13 cellular contexts compared by ENCODE assay signal in genomic region chr2:1727101-1727771, GRCh38. TPM values are rescaled to one million over a fixed set of nuclear protein-coding genes. Genes with fewer than 3 reads are reported as not detected.
DNase-seq lines count a peak whose midpoint lies in the region; ATAC-seq and TF ChIP-seq lines count a peak whose summit lies in the region.
"Had no signal": no experiment of that assay in that cellular context is flagged by ENCODE, and none has a peak within 500 bp of the region (broad histone marks: within the 10 kb centered on the region; RNA-seq: fewer than 3 reads in every experiment).

No MANE protein-coding gene starts in this region.

- no peak overlapping the region for H3K4me3 Mint-ChIP-seq in naive thymus-derived CD8-positive, alpha-beta T cell
- H3K4me3 Mint-ChIP-seq: CD8-positive, alpha-beta T cell had no signal

- DNase-seq in IMR-90 (peak; percentile 83), left ventricle myocardium inferior (peak; percentile 25), sciatic nerve (ENCODE audit: low spot score) (peak; percentile 52), AG08396 (ENCODE audit: low spot score) (no peak), cerebellum (ENCODE audit: low spot score) (no peak), NCI-H524 treated with DMSO at 0.1 percent for 48 hours (lab: John Stamatoyannopoulos, UW) (no peak)
- DNase-seq in naive thymus-derived CD8-positive, alpha-beta T cell: no peak
- DNase-seq: CD8-positive, alpha-beta T cell; hypothalamus; KBM-7; NCI-H2171; retina had no signal

- peak overlapping the region; percentile 8 to 27; a peak in 3 of 4 replicates for H4K8ac ChIP-seq in IMR-90 (ENCODE audit: low read depth in 2 of 2, low read length in 2 of 2)

- 0 out of 2 replicates have a peak overlapping the region, but pooled peaks have one; percentile 8 for H3K14ac ChIP-seq in IMR-90 (replicated peaks; ENCODE audit: low read depth, low read length)

- H3K27me3 Mint-ChIP-seq in naive thymus-derived CD8-positive, alpha-beta T cell: peaks cover 0 to 15% (median 2%) of the 10 kb centered on the region in 5 donors

- no TSS peak for BruUV-seq in IMR-90 (replicated peaks; lab: Mats Ljungman, UMichigan)

- H3K27me3 ChIP-seq in IMR-90 (ENCODE audit: control insufficient read depth, insufficient read depth, low read length) (no peaks in the 10 kb centered on the region), left ventricle myocardium inferior (ENCODE audit: low read depth) (no peaks in the 10 kb centered on the region)

- no peak overlapping the region for H3K18ac ChIP-seq in IMR-90 (ENCODE audit: low read depth, low read length)

- H3K56ac ChIP-seq in IMR-90 (ENCODE audit: extremely low read depth, insufficient read depth, low read length): no peak overlapping the region; the same call in 1 of the 2 replicates

- peaks cover 27% of the 10 kb centered on the region for H3K9me1 ChIP-seq in IMR-90 (ENCODE audit: insufficient read depth, low read length)

- no peaks in the 10 kb centered on the region for H3K9me3 Mint-ChIP-seq in naive thymus-derived CD8-positive, alpha-beta T cell
- H3K9me3 Mint-ChIP-seq: CD8-positive, alpha-beta T cell had no signal

- H3K9ac ChIP-seq in IMR-90 (ENCODE audit: low read depth, low read length): no peak overlapping the region

- no peak overlapping the region for H3K4me3 ChIP-seq in IMR-90 (ENCODE audit: insufficient read depth, low read depth, low read length)
- peak overlapping the region; percentile 43 for H3K4me3 ChIP-seq in WI38 (ENCODE audit: low read depth, low read length)
- H3K4me3 ChIP-seq in left ventricle myocardium inferior: peak overlapping the region; percentile 5

- no peaks in the 10 kb centered on the region for H3K9me3 ChIP-seq in IMR-90 (ENCODE audit: control insufficient read depth, insufficient read depth, low read length)
- no peaks in the 10 kb centered on the region for H3K9me3 ChIP-seq in left ventricle myocardium inferior (replicated peaks)

- H3K4ac ChIP-seq in IMR-90 (ENCODE audit: low read depth, low read length): peak overlapping the region; percentile 66

- POLR2A ChIA-PET in IMR-90 (lab: Charles Lee; ENCODE audit: unreplicated experiment): interaction anchor here (0.9 kb wide), 1 partner anchor 64 kb away, joined by 3 read pairs; no protein-coding TSS in a partner anchor
- POLR2A ChIA-PET in naive thymus-derived CD8-positive, alpha-beta T cell (lab: Charles Lee): no interaction called here

- no peak for TF ChIP-seq RAD21 in IMR-90 (IDR thresholded peaks at IDR 0.05; ENCODE audit: low read length)

- no peaks in the 10 kb centered on the region for H3K36me3 Mint-ChIP-seq in naive thymus-derived CD8-positive, alpha-beta T cell
- H3K36me3 Mint-ChIP-seq: CD8-positive, alpha-beta T cell had no signal

- H2AFZ ChIP-seq in IMR-90 (replicated peaks; ENCODE audit: low read length, poor library complexity): no peak overlapping the region

- peaks cover 10 to 57% of the 10 kb centered on the region in 2 experiments; a peak in 3 of 4 replicates for H3K79me1 ChIP-seq in IMR-90 (ENCODE audit: low read depth in 1 of 2, low read length in 2 of 2)

- peak overlapping the region; percentile 65 for H3K4me2 ChIP-seq in IMR-90 (ENCODE audit: low read depth, low read length)

- H2BK5ac ChIP-seq in IMR-90 (ENCODE audit: low read depth, low read length, poor library complexity, severe bottlenecking): peak overlapping the region; percentile 69

- no peak for TF ChIP-seq POLR2A in IMR-90 (IDR thresholded peaks at IDR 0.05; ENCODE audit: low read depth, low read length)

- peak overlapping the region; percentile 38 for H2BK120ac ChIP-seq in IMR-90 (ENCODE audit: low read depth, low read length)

- peak overlapping the region; percentile 38 for H4K91ac ChIP-seq in IMR-90 (ENCODE audit: insufficient read depth, low read depth, low read length)

- TF ChIP-seq CTCF in IMR-90 (conservative IDR thresholded peaks at IDR 0.05; ENCODE audit: low read depth, low read length) (no peak), WI38 (IDR thresholded peaks at IDR 0.05; ENCODE audit: low read depth, low read length) (no peak), left ventricle myocardium inferior (IDR thresholded peaks at IDR 0.05; ENCODE audit: borderline replicate concordance) (no peak)

- H2BK15ac ChIP-seq in IMR-90 (ENCODE audit: low read depth, low read length): 0 out of 3 replicates have a peak overlapping the region, but pooled peaks have one; percentile 20

- H4K5ac ChIP-seq in IMR-90 (ENCODE audit: low read depth, low read length): peak overlapping the region; percentile 1; the same call in 1 of the 2 replicates

- intact Hi-C loops in IMR-90 (cut with micrococcal nuclease): no loop called here
- intact Hi-C loops in left ventricle myocardium inferior (cut with micrococcal nuclease): no loop called here
- intact Hi-C loops in sciatic nerve (cut with DNase I): no loop called here

- peaks cover 74% of the 10 kb centered on the region for H4K20me1 ChIP-seq in IMR-90 (ENCODE audit: insufficient read depth, low read length)

- peak; percentile 25 for ATAC-seq in IMR-90 (ENCODE audit: low read depth)
- no peak for ATAC-seq in sciatic nerve
- no peak for ATAC-seq in naive thymus-derived CD8-positive, alpha-beta T cell
- ATAC-seq: CD8-positive, alpha-beta T cell had no signal

- 44% methylated on average over 15 of the region's 22 CpGs; no CpG with 5 or more reads in 1 of the 2 experiments for WGBS in IMR-90 (ENCODE audit: extremely low coverage in 2 of 2, insufficient read length in 1 of 2), 2 experiments

- dilution Hi-C loops in IMR-90 (cut with HindIII; ENCODE audit: low sequenced_read_pairs, unreplicated experiment): no loop called here

- H3K4me1 ChIP-seq in IMR-90 (ENCODE audit: control insufficient read depth, insufficient read depth, low read length) (peaks cover 37% of the 10 kb centered on the region), left ventricle myocardium inferior (peaks cover 66% of the 10 kb centered on the region)

- peak overlapping the region; percentile 32; the same call in 1 of the 2 replicates for H3K23ac ChIP-seq in IMR-90 (ENCODE audit: low read depth, low read length)

- peak overlapping the region; percentile 31 for H3K27ac ChIP-seq in IMR-90 (ENCODE audit: insufficient read depth, low read length)
- peak overlapping the region; percentile 10 for H3K27ac ChIP-seq in left ventricle myocardium inferior (replicated peaks)

- H3K36me3 ChIP-seq in IMR-90 (ENCODE audit: control insufficient read depth, insufficient read depth, low read length) (peaks cover 2% of the 10 kb centered on the region; the same call in 1 of the 2 replicates), left ventricle myocardium inferior (no peaks in the 10 kb centered on the region)

- H2AK9ac ChIP-seq in IMR-90 (replicated peaks; ENCODE audit: low read depth, low read length, poor library complexity): no peak overlapping the region

- CTCF ChIA-PET in IMR-90 (lab: Yijun Ruan, JAX): no interaction called here

- in situ Hi-C loops in IMR-90 (cut with MboI; ENCODE audit: low sequenced_read_pairs): no loop called here

- no peak overlapping the region for H3K27ac Mint-ChIP-seq in naive thymus-derived CD8-positive, alpha-beta T cell
- H3K27ac Mint-ChIP-seq: CD8-positive, alpha-beta T cell had no signal

- no peaks in the 10 kb centered on the region for H3K4me1 Mint-ChIP-seq in naive thymus-derived CD8-positive, alpha-beta T cell

- H2BK20ac ChIP-seq in IMR-90 (ENCODE audit: low read depth, low read length): peak overlapping the region; percentile 55; the same call in 1 of the 2 replicates

- peak overlapping the region; percentile 18; the same call in 1 of the 2 replicates for H2AK5ac ChIP-seq in IMR-90 (ENCODE audit: low read depth, low read length)

TF ChIP-seq in IMR-90, 13 proteins besides CTCF, POLR2A, EP300 and RAD21:
- peak; percentile 38; the same call in 1 of the 2 replicates for TF ChIP-seq MAFK (IDR thresholded peaks at IDR 0.05; ENCODE audit: low read depth, low read length)
- peak; percentile 42; the same call in 1 of the 2 replicates for TF ChIP-seq MAZ (IDR thresholded peaks at IDR 0.05; ENCODE audit: borderline replicate concordance, low read depth, low read length)
- no peak for TF ChIP-seq USF2 (IDR thresholded peaks at IDR 0.05; ENCODE audit: low read depth, low read length)
- TF ChIP-seq MXI1 (IDR thresholded peaks at IDR 0.05; ENCODE audit: borderline replicate concordance, low read depth, low read length): no peak

RNA-seq across cellular contexts. Expression of gene PXDN, which starts 17.1 kb away (rescaled TPM):
- total RNA-seq in IMR-90 (2012; rRNA removed) (148 and 153 TPM in 2 replicates), left ventricle myocardium inferior (15.7 TPM), sciatic nerve (38.1 TPM), cerebellum (39.7 TPM)
- polyA plus RNA-seq in IMR-90 (2012; rRNA removed): 268 and 332 TPM in 2 replicates
- polyA plus RNA-seq in IMR-90 (2012; cell fraction: cytosol; rRNA removed): 300 and 432 TPM in 2 replicates
- polyA plus RNA-seq in IMR-90 (2012; cell fraction: nucleus; rRNA removed; ENCODE audit: low replicate concordance): 369 and 399 TPM in 2 replicates
- 1 to 10 TPM in 1 of 2 experiments, under 1 TPM in 1; 0.42 to 1.1 TPM for total RNA-seq in naive thymus-derived CD8-positive, alpha-beta T cell
- polyA plus RNA-seq in naive thymus-derived CD8-positive, alpha-beta T cell: 1 to 10 TPM; 1.4 to 2.0 (median 1.9) TPM

Comparison
In these comparisons a context has a peak if more than half of its experiments do, and no peak if none do; other contexts are left out.
1. DNase-seq: peak in IMR-90 (single experiment), left ventricle myocardium inferior (single experiment) and sciatic nerve (single experiment); none in AG08396 (single experiment), naive thymus-derived CD8-positive, alpha-beta T cell (0 of 10), cerebellum (single experiment) and NCI-H524 treated with DMSO at 0.1 percent for 48 hours (single experiment).